35 cellular contexts compared by ENCODE assay signal in genomic region chr1:17280894-17281293, GRCh38. TPM values are rescaled to one million over a fixed set of nuclear protein-coding genes. Genes with fewer than 3 reads are reported as not detected.
"Had no signal": no experiment of that assay in that cellular context is flagged by ENCODE, and none has a peak within 500 bp of the region (broad histone marks: within the 10 kb centered on the region; RNA-seq: fewer than 3 reads in every experiment).

No MANE protein-coding gene starts in this region.

- DNase-seq: activated CD4-positive, alpha-beta memory T cell treated with anti-CD3 and anti-CD28 coated beads for 36 hours; activated CD4-positive, alpha-beta T cell treated with anti-CD3 and anti-CD28 coated beads for 36 hours; activated CD4-positive, alpha-beta T cell treated with anti-CD3 and anti-CD28 coated beads, Interleukin-2, amount 10 ng/mL, durations not matched to agents 24 days and 14 days; activated CD4-positive, CD25-positive, alpha-beta regulatory T cell; activated CD4-positive, CD25-positive, alpha-beta regulatory T cell treated with anti-CD3 and anti-CD28 coated beads, Interleukin-2, amount 50 U/mL, for 72 hours; activated CD8-positive, alpha-beta memory T cell treated with anti-CD3 and anti-CD28 coated beads, Interleukin-2, amount 10 ng/mL, durations not matched to agents 7 days and 5 days; activated CD8-positive, alpha-beta memory T cell treated with anti-CD3 and anti-CD28 coated beads, Interleukin-2, amount 50 U/mL, for 4 hours; activated CD8-positive, alpha-beta T cell treated with anti-CD3 and anti-CD28 coated beads, Interleukin-2, amount 10 ng/mL, durations not matched to agents 7 days and 5 days; activated effector memory CD4-positive, alpha-beta T cell treated with anti-CD3 and anti-CD28 coated beads, Interleukin-2, amount 50 U/mL, for 16 hours; activated naive CD4-positive, alpha-beta T cell treated with anti-CD3 and anti-CD28 coated beads for 36 hours; activated naive CD8-positive, alpha-beta T cell treated with anti-CD3 and anti-CD28 coated beads for 36 hours; activated naive CD8-positive, alpha-beta T cell treated with anti-CD3 and anti-CD28 coated beads, Interleukin-2, amount 50 U/mL, for 24 hours; activated T-cell treated with anti-CD3 and anti-CD28 coated beads, Interleukin-2, amount 50 U/mL, for 1 hour; activated T-cell treated with anti-CD3 and anti-CD28 coated beads, Interleukin-2, amount 50 U/mL, for 48 hours; adrenal gland; amygdala; aorta; caudate nucleus; cerebellar nuclear complex; colonic mucosa; effector CD8-positive, alpha-beta T cell; esophagus squamous epithelium; foreskin melanocyte; T-helper 2 cell had no signal

- H3K36me3 ChIP-seq: adrenal gland, colonic mucosa, esophagus squamous epithelium had no signal

- H3K9me3 ChIP-seq: adrenal gland, body of pancreas, colonic mucosa, esophagus squamous epithelium had no signal

- ATAC-seq: activated CD4-positive, alpha-beta T cell treated with anti-CD3 and anti-CD28 coated beads for 36 hours; activated CD8-positive, alpha-beta memory T cell treated with anti-CD3 and anti-CD28 coated beads, Interleukin-2, amount 10 ng/mL, durations not matched to agents 7 days and 5 days; activated CD8-positive, alpha-beta T cell treated with anti-CD3 and anti-CD28 coated beads, Interleukin-2, amount 10 ng/mL, durations not matched to agents 7 days and 5 days; activated naive CD8-positive, alpha-beta T cell treated with anti-CD3 and anti-CD28 coated beads, Interleukin-2, amount 50 U/mL, for 24 hours; body of pancreas had no signal

- H3K27ac ChIP-seq: adrenal gland, body of pancreas, colonic mucosa, epithelial cell of prostate, esophagus squamous epithelium had no signal

- H3K4me1 Mint-ChIP-seq: activated CD4-positive, alpha-beta T cell treated with anti-CD3 and anti-CD28 coated beads for 36 hours; activated CD4-positive, alpha-beta T cell treated with anti-CD3 and anti-CD28 coated beads, Interleukin-2, amount 10 ng/mL, durations not matched to agents 24 days and 14 days; activated CD8-positive, alpha-beta memory T cell treated with anti-CD3 and anti-CD28 coated beads, Interleukin-2, amount 10 ng/mL, durations not matched to agents 7 days and 5 days; activated naive CD4-positive, alpha-beta T cell treated with anti-CD3 and anti-CD28 coated beads, Interleukin-2, amount 50 U/mL, for 24 hours; activated naive CD8-positive, alpha-beta T cell treated with anti-CD3 and anti-CD28 coated beads for 36 hours had no signal

- H3K4me1 ChIP-seq: adrenal gland, colonic mucosa had no signal

- H3K9me3 Mint-ChIP-seq: activated CD4-positive, alpha-beta memory T cell treated with anti-CD3 and anti-CD28 coated beads for 36 hours; activated CD4-positive, alpha-beta T cell treated with anti-CD3 and anti-CD28 coated beads, Interleukin-2, amount 10 ng/mL, durations not matched to agents 24 days and 14 days; activated naive CD4-positive, alpha-beta T cell treated with anti-CD3 and anti-CD28 coated beads for 36 hours; activated naive CD4-positive, alpha-beta T cell treated with anti-CD3 and anti-CD28 coated beads, Interleukin-2, amount 50 U/mL, for 24 hours; activated naive CD8-positive, alpha-beta T cell treated with anti-CD3 and anti-CD28 coated beads for 36 hours; activated naive CD8-positive, alpha-beta T cell treated with anti-CD3 and anti-CD28 coated beads, Interleukin-2, amount 50 U/mL, for 24 hours; activated T-helper 1 cell treated with anti-CD3 and anti-CD28 coated beads, Interleukin-12 subunit alpha, Interleukin-12 subunit beta, Interleukin-2, Interleukin-4 antibody, amounts not matched to agents 30 ng/mL and 10 ng/mL and 1 ng/mL, durations not matched to agents 14 hours and 24 hours and 36 hours; activated T-helper 2 cell treated with anti-CD3 and anti-CD28 coated beads, Interferon-gamma antibody, Interleukin-2, Interleukin-4, amounts not matched to agents 10 μg/mL and 5 μg/mL and 100 μg/mL, durations not matched to agents 14 hours and 24 hours and 36 hours had no signal

- H3K27me3 ChIP-seq: body of pancreas, colonic mucosa had no signal

- H3K27ac Mint-ChIP-seq: activated CD4-positive, alpha-beta memory T cell treated with anti-CD3 and anti-CD28 coated beads for 36 hours; activated CD4-positive, alpha-beta T cell treated with anti-CD3 and anti-CD28 coated beads for 36 hours; activated CD4-positive, alpha-beta T cell treated with anti-CD3 and anti-CD28 coated beads, Interleukin-2, amount 10 ng/mL, durations not matched to agents 24 days and 14 days; activated CD8-positive, alpha-beta memory T cell treated with anti-CD3 and anti-CD28 coated beads, Interleukin-2, amount 10 ng/mL, durations not matched to agents 7 days and 5 days; activated CD8-positive, alpha-beta T cell treated with anti-CD3 and anti-CD28 coated beads, Interleukin-2, amount 10 ng/mL, durations not matched to agents 7 days and 5 days; activated naive CD4-positive, alpha-beta T cell treated with anti-CD3 and anti-CD28 coated beads for 36 hours; activated naive CD4-positive, alpha-beta T cell treated with anti-CD3 and anti-CD28 coated beads, Interleukin-2, amount 50 U/mL, for 24 hours; activated naive CD8-positive, alpha-beta T cell treated with anti-CD3 and anti-CD28 coated beads for 36 hours; activated naive CD8-positive, alpha-beta T cell treated with anti-CD3 and anti-CD28 coated beads, Interleukin-2, amount 50 U/mL, for 24 hours; activated T-helper 1 cell treated with anti-CD3 and anti-CD28 coated beads, Interleukin-12 subunit alpha, Interleukin-12 subunit beta, Interleukin-2, Interleukin-4 antibody, amounts not matched to agents 30 ng/mL and 10 ng/mL and 1 ng/mL, durations not matched to agents 14 hours and 24 hours and 36 hours; activated T-helper 2 cell treated with anti-CD3 and anti-CD28 coated beads, Interferon-gamma antibody, Interleukin-2, Interleukin-4, amounts not matched to agents 10 μg/mL and 5 μg/mL and 100 μg/mL, durations not matched to agents 14 hours and 24 hours and 36 hours had no signal

- H3K36me3 Mint-ChIP-seq: activated CD4-positive, alpha-beta memory T cell treated with anti-CD3 and anti-CD28 coated beads for 36 hours; activated CD8-positive, alpha-beta memory T cell treated with anti-CD3 and anti-CD28 coated beads, Interleukin-2, amount 10 ng/mL, durations not matched to agents 7 days and 5 days; activated naive CD4-positive, alpha-beta T cell treated with anti-CD3 and anti-CD28 coated beads, Interleukin-2, amount 50 U/mL, for 24 hours; activated naive CD8-positive, alpha-beta T cell treated with anti-CD3 and anti-CD28 coated beads for 36 hours had no signal

- H3K4me3 Mint-ChIP-seq: activated CD4-positive, alpha-beta memory T cell treated with anti-CD3 and anti-CD28 coated beads for 36 hours; activated CD4-positive, alpha-beta T cell treated with anti-CD3 and anti-CD28 coated beads for 36 hours; activated CD4-positive, alpha-beta T cell treated with anti-CD3 and anti-CD28 coated beads, Interleukin-2, amount 10 ng/mL, durations not matched to agents 24 days and 14 days; activated CD8-positive, alpha-beta memory T cell treated with anti-CD3 and anti-CD28 coated beads, Interleukin-2, amount 10 ng/mL, durations not matched to agents 7 days and 5 days; activated CD8-positive, alpha-beta T cell treated with anti-CD3 and anti-CD28 coated beads, Interleukin-2, amount 10 ng/mL, durations not matched to agents 7 days and 5 days; activated naive CD4-positive, alpha-beta T cell treated with anti-CD3 and anti-CD28 coated beads for 36 hours; activated naive CD4-positive, alpha-beta T cell treated with anti-CD3 and anti-CD28 coated beads, Interleukin-2, amount 50 U/mL, for 24 hours; activated naive CD8-positive, alpha-beta T cell treated with anti-CD3 and anti-CD28 coated beads for 36 hours; activated naive CD8-positive, alpha-beta T cell treated with anti-CD3 and anti-CD28 coated beads, Interleukin-2, amount 50 U/mL, for 24 hours; activated T-helper 1 cell treated with anti-CD3 and anti-CD28 coated beads, Interleukin-12 subunit alpha, Interleukin-12 subunit beta, Interleukin-2, Interleukin-4 antibody, amounts not matched to agents 30 ng/mL and 10 ng/mL and 1 ng/mL, durations not matched to agents 14 hours and 24 hours and 36 hours had no signal

- H3K4me3 ChIP-seq: adrenal gland, body of pancreas, colonic mucosa, esophagus squamous epithelium had no signal

RNA-seq across cellular contexts. Expression of gene PADI4, which starts 27.1 kb away (rescaled TPM):
- total RNA-seq: activated T-helper 1 cell treated with anti-CD3 and anti-CD28 coated beads, Interleukin-12 subunit alpha, Interleukin-12 subunit beta, Interleukin-2, Interleukin-4 antibody, amounts not matched to agents 30 ng/mL and 10 ng/mL and 1 ng/mL, durations not matched to agents 14 hours and 24 hours and 36 hours; activated T-helper 2 cell treated with anti-CD3 and anti-CD28 coated beads, Interferon-gamma antibody, Interleukin-2, Interleukin-4, amounts not matched to agents 10 μg/mL and 5 μg/mL and 100 μg/mL, durations not matched to agents 14 hours and 24 hours and 36 hours; body of pancreas; colonic mucosa; dermis microvascular lymphatic vessel endothelial cell; endothelial cell of umbilical vein; esophagus squamous epithelium; fibroblast of lung; fibroblast of villous mesenchyme had no signal

RNA-seq across cellular contexts. Expression of gene PADI3, which starts 32.0 kb away (rescaled TPM):
- total RNA-seq: activated CD4-positive, alpha-beta memory T cell treated with anti-CD3 and anti-CD28 coated beads for 36 hours; activated CD4-positive, alpha-beta T cell treated with anti-CD3 and anti-CD28 coated beads for 36 hours; activated CD4-positive, alpha-beta T cell treated with anti-CD3 and anti-CD28 coated beads, Interleukin-2, amount 10 ng/mL, durations not matched to agents 24 days and 14 days; activated CD8-positive, alpha-beta memory T cell treated with anti-CD3 and anti-CD28 coated beads for 36 hours; activated CD8-positive, alpha-beta memory T cell treated with anti-CD3 and anti-CD28 coated beads, Interleukin-2, amount 10 ng/mL, durations not matched to agents 7 days and 5 days; activated CD8-positive, alpha-beta T cell treated with anti-CD3 and anti-CD28 coated beads, Interleukin-2, amount 10 ng/mL, durations not matched to agents 7 days and 5 days; activated naive CD4-positive, alpha-beta T cell treated with anti-CD3 and anti-CD28 coated beads for 36 hours; activated naive CD8-positive, alpha-beta T cell treated with anti-CD3 and anti-CD28 coated beads for 36 hours; activated T-helper 1 cell treated with anti-CD3 and anti-CD28 coated beads, Interleukin-12 subunit alpha, Interleukin-12 subunit beta, Interleukin-2, Interleukin-4 antibody, amounts not matched to agents 30 ng/mL and 10 ng/mL and 1 ng/mL, durations not matched to agents 14 hours and 24 hours and 36 hours; activated T-helper 2 cell treated with anti-CD3 and anti-CD28 coated beads, Interferon-gamma antibody, Interleukin-2, Interleukin-4, amounts not matched to agents 10 μg/mL and 5 μg/mL and 100 μg/mL, durations not matched to agents 14 hours and 24 hours and 36 hours; adrenal gland; aorta; body of pancreas; dermis microvascular lymphatic vessel endothelial cell; endothelial cell of umbilical vein; fibroblast of lung; fibroblast of villous mesenchyme; T-helper 1 cell treated with Interleukin-12 subunit alpha and Interleukin-12 subunit beta and Interleukin-4 antibody, amounts not matched to agents 30 ng/mL and 1 ng/mL, for 36 hours had no signal
